ENCODE assay signal across 9 cellular contexts in the genomic region with DNA sequence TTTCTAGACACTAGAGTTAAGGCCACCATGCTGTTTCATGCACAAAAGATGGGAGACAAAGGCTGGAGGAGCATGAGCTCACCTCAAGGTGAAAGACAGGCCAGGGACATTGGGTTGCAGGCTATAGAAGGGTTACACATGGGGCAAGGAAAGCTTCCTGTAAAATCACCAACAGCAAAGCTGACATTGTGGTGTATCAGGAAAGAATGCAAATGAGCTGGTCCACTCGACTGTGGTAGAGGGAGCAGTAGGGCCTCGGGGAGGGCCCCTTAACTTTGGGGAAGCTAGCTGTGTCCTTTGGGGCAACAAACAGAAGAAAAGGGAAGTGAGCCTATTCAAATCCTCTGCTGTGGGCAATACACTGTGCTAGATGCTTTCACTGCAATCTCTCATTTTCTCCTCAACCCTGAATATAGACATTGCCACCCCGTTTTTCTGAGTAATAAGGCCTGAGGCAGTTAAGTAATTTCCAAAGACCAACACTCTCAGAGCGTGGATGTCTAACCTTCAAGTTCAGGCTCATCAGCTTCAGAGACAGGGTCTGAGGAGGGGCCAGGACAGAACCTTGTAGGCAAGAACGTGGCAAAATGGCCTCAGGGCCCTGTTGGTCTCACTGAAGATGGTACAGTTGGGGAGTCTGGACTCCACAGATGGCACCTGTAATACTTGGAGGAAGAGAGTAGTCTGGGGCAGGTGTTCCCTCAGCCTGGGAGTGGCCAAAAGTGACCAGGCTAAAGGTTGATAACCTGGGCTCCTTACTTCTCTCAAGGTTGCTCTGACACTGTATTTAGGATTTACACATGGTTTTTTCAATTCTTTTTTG. TPM values are rescaled to one million over a fixed set of nuclear protein-coding genes. Genes with fewer than 3 reads are reported as not detected.
DNase-seq lines count a peak whose midpoint lies in the region; ATAC-seq, FAIRE-seq and TF ChIP-seq lines count a peak whose summit lies in the region.
"Had no signal": no experiment of that assay in that cellular context is flagged by ENCODE, and none has a peak within 500 bp of the region (broad histone marks: within the 10 kb centered on the region; RNA-seq: fewer than 3 reads in every experiment).

No MANE protein-coding gene starts in this region.

- H3K4me1 ChIP-seq in GM12878 (ENCODE audit: control insufficient read depth, insufficient read depth, low read length) = peaks cover 30% of the 10 kb centered on the region

- intact Hi-C loops in GM12878 (cut with micrococcal nuclease; ENCODE audit: unreplicated experiment) = loop anchor here (1.0 to 2.0 kb wide), 2 partner anchors 33 to 35 kb away; no protein-coding TSS in a partner anchor

- no peaks in the 10 kb centered on the region for H4K20me1 ChIP-seq in GM12878 (ENCODE audit: control insufficient read depth, insufficient read depth)

- BruUV-seq in GM12878 (replicated peaks; lab: Mats Ljungman, UMichigan) = no TSS peak

- H3K4me2 ChIP-seq in GM12878 (ENCODE audit: control insufficient read depth, insufficient read depth) = peak overlapping the region; percentile 68

- RAD21 ChIA-PET in GM12878 (lab: Charles Lee; ENCODE audit: unreplicated experiment) = interaction anchor here (0.6 to 1.8 kb wide), 19 partner anchors 8 to 256 kb away, joined by 3 to 19 read pairs (median 3); partner anchors contain the start of genes CX3CR1, RPSA and XIRP1

- DNase-seq in GM13977 (ENCODE audit: low spot score) (peak; percentile 69), GM12878 (ENCODE audit: low read depth, low spot score) (peak; percentile 90), coronary artery (ENCODE audit: low spot score) (no peak), NCI-H2081 (lab: John Stamatoyannopoulos, UW) (no peak), DMS79 treated with DMSO at 0.1 percent for 48 hours (lab: John Stamatoyannopoulos, UW) (no peak), NCI-H1105 treated with DMSO at 0.1 percent for 48 hours (lab: John Stamatoyannopoulos, UW) (no peak)

- H3K9me3 ChIP-seq in GM12878 (replicated peaks; ENCODE audit: control insufficient read depth, insufficient read depth, low read length) = no peaks in the 10 kb centered on the region

- in situ Hi-C loops in GM13977 (cut with MboI; ENCODE audit: low pct_unique_long_range_greater_than_20kb, low sequenced_read_pairs, unreplicated experiment) (no loop called here), GM12878 (cut with MboI) (no loop called here)

- peak overlapping the region; percentile 93 for H3K27ac ChIP-seq in GM12878 (ENCODE audit: control insufficient read depth, insufficient read depth)
- H3K27ac ChIP-seq in coronary artery = peak overlapping the region in 1 of 2 donors; percentile 16

- H2AFZ ChIP-seq in GM12878 (ENCODE audit: control insufficient read depth, low read depth, low read length) = peak overlapping the region; percentile 62

- ATAC-seq in GM21360 (IDR thresholded peaks at IDR 0.05; ENCODE audit: unreplicated experiment) = peak; percentile 97
- ATAC-seq in HG03521 (IDR thresholded peaks at IDR 0.05; ENCODE audit: unreplicated experiment) = peak; percentile 96
- ATAC-seq in GM12878 = peak; percentile 97

- H3K9ac ChIP-seq in GM12878 (ENCODE audit: control insufficient read depth, insufficient read depth, low read length) = peak overlapping the region; percentile 7; the same call in 1 of the 2 replicates

- H3K4me3 ChIP-seq in GM12878 (peak overlapping the region; percentile 39; the same call in 1 of the 2 replicates), coronary artery (no peak overlapping the region)

- H3K79me2 ChIP-seq in GM12878 (ENCODE audit: control insufficient read depth, insufficient read depth, low read length) = no peaks in the 10 kb centered on the region

- CTCF ChIA-PET in GM12878 (lab: Yijun Ruan, JAX) = interaction anchor here (0.6 to 4.6 kb wide), 7 partner anchors 11 to 51 kb away, joined by 3 to 49 read pairs (median 5); no protein-coding TSS in a partner anchor

- POLR2A ChIA-PET in GM12878 (lab: Charles Lee) = interaction anchor here (0.8 to 1.7 kb wide), 4 partner anchors 11 to 40 kb away, joined by 4 to 5 read pairs (median 5); no protein-coding TSS in a partner anchor

- no peak for TF ChIP-seq CTCF in GM13977 (IDR thresholded peaks at IDR 0.05; ENCODE audit: extremely low read depth, insufficient read depth, missing control alignments)
- TF ChIP-seq CTCF in GM12878 (IDR thresholded peaks at IDR 0.05 in 2 of 3, conservative IDR thresholded peaks at IDR 0.05 in 1 of 3; ENCODE audit: control insufficient read depth in 2 of 3, extremely low read depth in 1 of 3, insufficient read depth in 1 of 3, low read depth in 3 of 3, low read length in 3 of 3) = no peak
- TF ChIP-seq CTCF in coronary artery (IDR thresholded peaks at IDR 0.05) = no peak

- 8% methylated on average over 5 of the region's 5 CpGs for WGBS in GM12878 (ENCODE audit: insufficient coverage, insufficient replicate concordance, low lambda C conversion rate, missing lambda C conversion rate)

- no peak for TF ChIP-seq POLR2A in GM12878 (IDR thresholded peaks at IDR 0.05; ENCODE audit: low read depth, low read length)

- H3K36me3 ChIP-seq in GM12878 (ENCODE audit: control insufficient read depth in 2 of 2, insufficient read depth in 2 of 2, low read length in 1 of 2) = no peaks in the 10 kb centered on the region

- SMC1A ChIA-PET in GM12878 (lab: Charles Lee; ENCODE audit: uncharacterized antibody, unreplicated experiment) = interaction anchor here (0.7 to 2.6 kb wide), 16 partner anchors 8 to 128 kb away, joined by 3 to 25 read pairs (median 4); no protein-coding TSS in a partner anchor

- no peaks in the 10 kb centered on the region for H3K27me3 ChIP-seq in GM12878 (replicated peaks in 1 of 2; ENCODE audit: control insufficient read depth in 2 of 2, insufficient read depth in 2 of 2, low read length in 1 of 2)

- peak; percentile 61 to 91; a peak in 3 of 4 replicates for TF ChIP-seq EP300 in GM12878 (IDR thresholded peaks at IDR 0.05; ENCODE audit: borderline replicate concordance in 1 of 2, control insufficient read depth in 1 of 2, low read depth in 2 of 2, low read length in 2 of 2)

- TF ChIP-seq RAD21 in GM12878 (IDR thresholded peaks at IDR 0.05; ENCODE audit: insufficient read depth, low read depth, low read length) = no peak

- FAIRE-seq in GM12878 (lab: Jason Lieb, UNC) = peak; percentile 100

TF ChIP-seq in GM12878, 131 proteins besides CTCF, POLR2A, EP300 and RAD21 (continues in another document):
- TF ChIP-seq STAT3 (IDR thresholded peaks at IDR 0.05; ENCODE audit: low read depth, low read length) (peak; percentile 68; the same call in 1 of the 2 replicates), SIX5 (IDR thresholded peaks at IDR 0.05; ENCODE audit: low read depth, low read length, severe bottlenecking) (no peak), ZSCAN29 (IDR thresholded peaks at IDR 0.05) (0 out of 2 replicates have a peak, but pooled peaks have one; percentile 28), TAF1 (IDR thresholded peaks at IDR 0.05; ENCODE audit: borderline replicate concordance, low read depth, low read length) (no peak), JUND (IDR thresholded peaks at IDR 0.05; ENCODE audit: low read depth, low read length) (no peak), SMAD5 (IDR thresholded peaks at IDR 0.05; ENCODE audit: low read depth) (no peak), PKNOX1 (IDR thresholded peaks at IDR 0.05) (no peak; the same call in 1 of the 2 replicates), KDM1A (IDR thresholded peaks at IDR 0.05; ENCODE audit: borderline replicate concordance) (no peak), RFX5 (IDR thresholded peaks at IDR 0.05; ENCODE audit: low read depth, low read length) (no peak)
- TF ChIP-seq, protein P1, sequence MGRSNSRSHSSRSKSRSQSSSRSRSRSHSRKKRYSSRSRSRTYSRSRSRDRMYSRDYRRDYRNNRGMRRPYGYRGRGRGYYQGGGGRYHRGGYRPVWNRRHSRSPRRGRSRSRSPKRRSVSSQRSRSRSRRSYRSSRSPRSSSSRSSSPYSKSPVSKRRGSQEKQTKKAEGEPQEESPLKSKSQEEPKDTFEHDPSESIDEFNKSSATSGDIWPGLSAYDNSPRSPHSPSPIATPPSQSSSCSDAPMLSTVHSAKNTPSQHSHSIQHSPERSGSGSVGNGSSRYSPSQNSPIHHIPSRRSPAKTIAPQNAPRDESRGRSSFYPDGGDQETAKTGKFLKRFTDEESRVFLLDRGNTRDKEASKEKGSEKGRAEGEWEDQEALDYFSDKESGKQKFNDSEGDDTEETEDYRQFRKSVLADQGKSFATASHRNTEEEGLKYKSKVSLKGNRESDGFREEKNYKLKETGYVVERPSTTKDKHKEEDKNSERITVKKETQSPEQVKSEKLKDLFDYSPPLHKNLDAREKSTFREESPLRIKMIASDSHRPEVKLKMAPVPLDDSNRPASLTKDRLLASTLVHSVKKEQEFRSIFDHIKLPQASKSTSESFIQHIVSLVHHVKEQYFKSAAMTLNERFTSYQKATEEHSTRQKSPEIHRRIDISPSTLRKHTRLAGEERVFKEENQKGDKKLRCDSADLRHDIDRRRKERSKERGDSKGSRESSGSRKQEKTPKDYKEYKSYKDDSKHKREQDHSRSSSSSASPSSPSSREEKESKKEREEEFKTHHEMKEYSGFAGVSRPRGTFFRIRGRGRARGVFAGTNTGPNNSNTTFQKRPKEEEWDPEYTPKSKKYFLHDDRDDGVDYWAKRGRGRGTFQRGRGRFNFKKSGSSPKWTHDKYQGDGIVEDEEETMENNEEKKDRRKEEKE (IDR thresholded peaks at IDR 0.05) = no peak

RNA-seq across cellular contexts. Expression of gene CX3CR1, which starts 24.1 kb away (rescaled TPM):
- not detected in 2 replicates for total RNA-seq in GM12878 (2013; cell fraction: nucleolus; rRNA removed)
- total RNA-seq in GM12878 (2014; rRNA removed) (0.11 and 0.16 TPM in 2 replicates), GM12878 (2014; rRNA removed; fragmentation: Illumina TruSeq; extraction: Trizol) (0.09 and 0.18 TPM in 2 replicates), GM12878 (2021) (0.08 and 0.23 TPM in 2 replicates)
- not detected for polyA plus RNA-seq in GM12878 (2011; ENCODE audit: low read depth)
- polyA plus RNA-seq in GM12878 (2011; rRNA removed) (0.45 and 0.53 TPM in 2 replicates), GM12878 (2014; fragmentation: Illumina TruSeq; extraction: Trizol) (0.16 and 0.21 TPM in 2 replicates), GM12878 (2014; fragmentation: Nextera tagmentation; extraction: Ambion mirVana) (under 1 TPM; 0.05 to 0.09 TPM), GM12878 (2014; rRNA removed) (0.09 and 0.12 TPM in 2 replicates), GM12878 (2016; fragmentation: Nextera tagmentation; extraction: Ambion mirVana) (under 1 TPM; 0.09 to 0.53 TPM)
- 0.35 and 0.48 TPM in 2 replicates for polyA plus RNA-seq in GM12878 (2011; cell fraction: cytosol; rRNA removed)
- polyA plus RNA-seq in GM12878 (2011; cell fraction: nucleus; rRNA removed) = 0.28 and 0.31 TPM in 2 replicates
- not detected in 2 replicates for polyA plus RNA-seq in GM12878 (2012)
- polyA minus RNA-seq in GM12878 (2011; rRNA and poly(A)+ RNA removed) = 0.15 and 0.46 TPM in 2 replicates
- polyA minus RNA-seq in GM12878 (2011; cell fraction: cytosol; rRNA and poly(A)+ RNA removed) = not detected in 2 replicates
- 0.10 TPM in 1 of 2 replicates, not detected in the other for polyA minus RNA-seq in GM12878 (2011; cell fraction: nucleus; rRNA and poly(A)+ RNA removed)
- total RNA-seq: renal cortical epithelial cell had no signal

Comparison
In these comparisons a context has a peak if more than half of its experiments do, and no peak if none do; other contexts are left out.
1. DNase-seq: peak in GM13977 (single experiment) and GM12878 (single experiment); none in coronary artery (single experiment), NCI-H2081 (0 of 2), DMS79 treated with DMSO at 0.1 percent for 48 hours (single experiment) and NCI-H1105 treated with DMSO at 0.1 percent for 48 hours (single experiment).
2. Peak in every context shown above with its lines, with median percentiles within 50 percentile points of each other: ATAC-seq.